In genomic region chr6:56863366-56863765, GRCh38 we compare ENCODE assay signal across 14 cellular contexts.
DNase-seq lines count a peak whose midpoint lies in the region; ATAC-seq and TF ChIP-seq lines count a peak whose summit lies in the region.
"Had no signal": no experiment of that assay in that cellular context is flagged by ENCODE, and none has a peak within 500 bp of the region (broad histone marks: within the 10 kb centered on the region; RNA-seq: fewer than 3 reads in every experiment).

No MANE protein-coding gene starts in this region.

- peaks cover 43% of the 10 kb centered on the region for H3F3A ChIP-seq in GM23248 (ENCODE audit: insufficient read depth)

- peak overlapping the region; percentile 40; the same call in 1 of the 2 replicates for H3K9ac ChIP-seq in GM23248

- no peaks in the 10 kb centered on the region for H4K20me1 ChIP-seq in GM23248 (ENCODE audit: insufficient read depth)

- WGBS in GM23248 (ENCODE audit: low coverage in 1 of 2, low lambda C conversion rate in 2 of 2, missing lambda C conversion rate in 2 of 2), 2 experiments = 0% methylated on average over 1 of the region's 1 CpG

- no peaks in the 10 kb centered on the region for H3K4me1 Mint-ChIP-seq in mesothelial cell of epicardium

- ATAC-seq in RWPE2 (ENCODE audit: low read depth) = peak; percentile 86

- peaks cover 86% of the 10 kb centered on the region for H3K79me2 ChIP-seq in GM23248 (ENCODE audit: insufficient read depth)

- no peak for TF ChIP-seq CTCF in RWPE2 (IDR thresholded peaks at IDR 0.05; ENCODE audit: poor library complexity, severe bottlenecking)
- no peak for TF ChIP-seq CTCF in fibroblast of pulmonary artery (IDR thresholded peaks at IDR 0.05; ENCODE audit: low read length, missing control alignments)
- no peak for TF ChIP-seq CTCF in mesothelial cell of epicardium (IDR thresholded peaks at IDR 0.05; ENCODE audit: unreplicated experiment)

- H3K27ac ChIP-seq in GM23248 (peak overlapping the region; percentile 77), RWPE2 (ENCODE audit: poor library complexity, severe bottlenecking) (peak overlapping the region; percentile 92)
- H3K27ac ChIP-seq: ovary, SK-N-MC had no signal

- in situ Hi-C loops in GM23248 (cut with MboI) = no loop called here

- H3K36me3 Mint-ChIP-seq in mesothelial cell of epicardium = no peaks in the 10 kb centered on the region
- H3K36me3 Mint-ChIP-seq: activated naive CD4-positive, alpha-beta T cell treated with anti-CD3 and anti-CD28 coated beads, Interleukin-2, amount 50 U/mL, for 72 hours had no signal

- H3K9me3 ChIP-seq in GM23248 (ENCODE audit: low read depth) (no peaks in the 10 kb centered on the region), RWPE2 (ENCODE audit: severe bottlenecking) (no peaks in the 10 kb centered on the region)
- H3K9me3 ChIP-seq: ovary had no signal

- no peak overlapping the region for H3K27ac Mint-ChIP-seq in mesothelial cell of epicardium
- H3K27ac Mint-ChIP-seq: activated naive CD4-positive, alpha-beta T cell treated with anti-CD3 and anti-CD28 coated beads, Interleukin-2, amount 50 U/mL, for 72 hours had no signal

- no peaks in the 10 kb centered on the region for H3K9me2 ChIP-seq in GM23248 (ENCODE audit: insufficient read depth)

- H3K27me3 ChIP-seq in GM23248 (replicated peaks; ENCODE audit: insufficient read depth) (no peaks in the 10 kb centered on the region), RWPE2 (ENCODE audit: insufficient read depth, poor library complexity, severe bottlenecking) (no peaks in the 10 kb centered on the region)
- H3K27me3 ChIP-seq: ovary had no signal

- no peaks in the 10 kb centered on the region for H3K36me3 ChIP-seq in GM23248 (ENCODE audit: low read depth)
- no peaks in the 10 kb centered on the region for H3K36me3 ChIP-seq in RWPE2 (ENCODE audit: low read depth)
- H3K36me3 ChIP-seq: ovary had no signal

- H3K4me3 Mint-ChIP-seq in mesothelial cell of epicardium = no peak overlapping the region

- DNase-seq in GM23248 (peak; percentile 74), RWPE2 (ENCODE audit: low spot score) (peak; percentile 75), fibroblast of pulmonary artery (ENCODE audit: low read depth) (peak; percentile 68), renal cortical epithelial cell (ENCODE audit: low read depth) (peak; percentile 77), H4 (ENCODE audit: low spot score) (no peak), mesothelial cell of epicardium (ENCODE audit: low spot score in 2 of 2, unreplicated experiment in 2 of 2) (no peak), posterior vena cava (ENCODE audit: low spot score) (no peak), HuH-7 (ENCODE audit: low spot score) (no peak)
- DNase-seq: activated CD4-positive, alpha-beta T cell treated with anti-CD3 and anti-CD28 coated beads, Interleukin-2, amount 50 U/mL, for 4 hours; DMS79; KG1; ovary had no signal

- peak overlapping the region; percentile 38 for H3K4me3 ChIP-seq in GM23248
- no peak overlapping the region for H3K4me3 ChIP-seq in RWPE2 (ENCODE audit: severe bottlenecking)
- H3K4me3 ChIP-seq in fibroblast of pulmonary artery (replicated peaks; ENCODE audit: low read depth, low read length) = no peak overlapping the region
- H3K4me3 ChIP-seq: ovary, SK-N-MC had no signal

- H2AFZ ChIP-seq in GM23248 = no peak overlapping the region

- peak overlapping the region; percentile 51 for H3K4me2 ChIP-seq in GM23248 (ENCODE audit: unreplicated experiment)

- no peaks in the 10 kb centered on the region for H3K9me3 Mint-ChIP-seq in mesothelial cell of epicardium
- H3K9me3 Mint-ChIP-seq: activated naive CD4-positive, alpha-beta T cell treated with anti-CD3 and anti-CD28 coated beads, Interleukin-2, amount 50 U/mL, for 72 hours had no signal

- intact Hi-C loops in posterior vena cava (cut with DNase I) = no loop called here

- no peaks in the 10 kb centered on the region for H3K27me3 Mint-ChIP-seq in mesothelial cell of epicardium (ENCODE audit: low read depth)

- peaks cover 70% of the 10 kb centered on the region for H3K4me1 ChIP-seq in GM23248 (ENCODE audit: insufficient read depth)
- peaks cover 64% of the 10 kb centered on the region for H3K4me1 ChIP-seq in RWPE2 (ENCODE audit: insufficient read depth, poor library complexity, severe bottlenecking)

Comparison
In these comparisons a context has a peak if more than half of its experiments do, and no peak if none do; other contexts are left out.
1. DNase-seq: peak in GM23248 (single experiment), RWPE2 (single experiment), fibroblast of pulmonary artery (single experiment) and renal cortical epithelial cell (single experiment); none in H4 (single experiment), mesothelial cell of epicardium (0 of 2), posterior vena cava (single experiment) and HuH-7 (single experiment).